In genomic region chr9:109250311-109250741, GRCh38 we compare ENCODE assay signal across 16 cellular contexts.
DNase-seq lines count a peak whose midpoint lies in the region; ATAC-seq and TF ChIP-seq lines count a peak whose summit lies in the region.
"Had no signal": no experiment of that assay in that cellular context is flagged by ENCODE, and none has a peak within 500 bp of the region (broad histone marks: within the 10 kb centered on the region; RNA-seq: fewer than 3 reads in every experiment).

No MANE protein-coding gene starts in this region.

- DNase-seq in NCI-H526 (lab: John Stamatoyannopoulos, UW) (peak; percentile 18 to 49), NCI-H526 treated with DMSO at 0.1 percent for 48 hours (lab: John Stamatoyannopoulos, UW) (no peak), body of pancreas (peak in 1 of 4 donors; percentile 31), mucosa of descending colon (peak; percentile 44 to 69 (median 51)), transverse colon (peak; percentile 50), GM10248 (ENCODE audit: extremely low spot score) (no peak), GM03348 (ENCODE audit: low spot score) (no peak), NCI-H446 (lab: John Stamatoyannopoulos, UW) (no peak)
- DNase-seq: ACHN; activated CD4-positive, alpha-beta T cell treated with anti-CD3 and anti-CD28 coated beads for 4 hours; C1 segment of cervical spinal cord; left lung; stimulated activated CD4-positive, alpha-beta T cell treated with anti-CD3 and anti-CD28 coated beads, Interleukin-4, amount 100 ng/mL, for 1 hour; uterus had no signal

- H3K9me3 ChIP-seq in body of pancreas (no peaks in the 10 kb centered on the region), mucosa of descending colon (no peaks in the 10 kb centered on the region), transverse colon (no peaks in the 10 kb centered on the region)
- H3K9me3 ChIP-seq: left lung, neutrophil, uterus had no signal

- CTCF ChIA-PET in GM10248 (lab: Yijun Ruan, JAX) = interaction anchor here (1.6 to 2.0 kb wide), 2 partner anchors 41 to 220 kb away, joined by 4 to 7 read pairs; no protein-coding TSS in a partner anchor

- H3K36me3 ChIP-seq in body of pancreas (replicated peaks in 1 of 2; ENCODE audit: insufficient read depth in 1 of 2, low read depth in 2 of 2) (no peaks in the 10 kb centered on the region), mucosa of descending colon (ENCODE audit: low read depth) (no peaks in the 10 kb centered on the region), transverse colon (peaks cover 0 to 4% (median 0%) of the 10 kb centered on the region in 4 donors)
- H3K36me3 ChIP-seq: brain microvascular endothelial cell, left lung, neutrophil, uterus had no signal

- no peak overlapping the region for H3K4me3 ChIP-seq in body of pancreas
- H3K4me3 ChIP-seq in mucosa of descending colon = no peak overlapping the region
- no peak overlapping the region for H3K4me3 ChIP-seq in transverse colon
- H3K4me3 ChIP-seq: left lung, uterus had no signal

- in situ Hi-C loops in transverse colon (cut with MboI; ENCODE audit: low pct_ligation_motif_present in 1 of 4, low pct_unique_long_range_greater_than_20kb in 1 of 4, low sequenced_read_pairs in 3 of 4) = no loop called here

- H3K4me1 ChIP-seq in body of pancreas (peaks cover 95% of the 10 kb centered on the region), mucosa of descending colon (ENCODE audit: low read depth) (peaks cover 31% of the 10 kb centered on the region), transverse colon (peaks cover 15 to 35% (median 26%) of the 10 kb centered on the region in 4 donors)
- H3K4me1 ChIP-seq: uterus had no signal

- 50 to 54% methylated on average over 10 to 12 of the region's 12 CpGs for WGBS in body of pancreas, 2 donors
- 76 to 83% methylated on average over 3 to 12 of the region's 12 CpGs for WGBS in transverse colon (ENCODE audit: low coverage in 1 of 2), 2 donors

- ATAC-seq in body of pancreas = no peak
- ATAC-seq in mucosa of descending colon = peak; percentile 54

- TF ChIP-seq EP300 in transverse colon (IDR thresholded peaks at IDR 0.05; ENCODE audit: low read depth) = no peak

- intact Hi-C loops in body of pancreas (cut with DNase I) (no loop called here), mucosa of descending colon (cut with DNase I, micrococcal nuclease) (no loop called here), transverse colon (cut with DNase I; ENCODE audit: low total_unique reads) (no loop called here)

- peak overlapping the region; percentile 91 to 95 (median 94) for H3K27ac ChIP-seq in body of pancreas
- H3K27ac ChIP-seq in transverse colon = peak overlapping the region; percentile 76 to 89 (median 84)
- H3K27ac ChIP-seq: neutrophil, uterus had no signal

- no peak for TF ChIP-seq CTCF in body of pancreas (IDR thresholded peaks at IDR 0.05)
- TF ChIP-seq CTCF in mucosa of descending colon (IDR thresholded peaks at IDR 0.05) = no peak
- TF ChIP-seq CTCF in transverse colon (IDR thresholded peaks at IDR 0.05) = no peak
- TF ChIP-seq CTCF in GM10248 (IDR thresholded peaks at IDR 0.05; ENCODE audit: control extremely low read depth, extremely low read depth, low read depth, missing control alignments) = no peak

- POLR2A ChIA-PET in GM10248 (lab: Yijun Ruan, JAX) = no interaction called here

- H3K27me3 ChIP-seq in body of pancreas (no peaks in the 10 kb centered on the region), transverse colon (no peaks in the 10 kb centered on the region)
- H3K27me3 ChIP-seq: brain microvascular endothelial cell, uterus had no signal

- TF ChIP-seq POLR2A in body of pancreas (IDR thresholded peaks at IDR 0.05) (no peak), transverse colon (IDR thresholded peaks at IDR 0.05) (no peak)

Comparison
In these comparisons a context has a peak if more than half of its experiments do, and no peak if none do; other contexts are left out.
1. DNase-seq: peak in NCI-H526 (2 of 2), mucosa of descending colon (3 of 3) and transverse colon (single experiment); none in NCI-H526 treated with DMSO at 0.1 percent for 48 hours (single experiment), GM10248 (single experiment), GM03348 (single experiment) and NCI-H446 (0 of 2).